In genomic region chr10:129095980-129096339, GRCh38 we compare ENCODE assay signal across 22 cellular contexts.
A peak's percentile ranks its signal among the peaks of the same experiment; 100 is the strongest.
DNase-seq lines count a peak whose midpoint lies in the region; ATAC-seq, FAIRE-seq and TF ChIP-seq lines count a peak whose summit lies in the region.
"Had no signal": no experiment of that assay in that cellular context is flagged by ENCODE, and none has a peak within 500 bp of the region (broad histone marks: within the 10 kb centered on the region; RNA-seq: fewer than 3 reads in every experiment).

No MANE protein-coding gene starts in this region.

- WGBS in liver = 38% methylated on average over 3 of the region's 3 CpGs

- TF ChIP-seq RAD21 in liver (IDR thresholded peaks at IDR 0.05) = no peak

- no peaks in the 10 kb centered on the region for H3K9me3 Mint-ChIP-seq in astrocyte (ENCODE audit: unreplicated experiment)
- H3K9me3 Mint-ChIP-seq: activated CD4-positive, alpha-beta memory T cell treated with anti-CD3 and anti-CD28 coated beads, Interleukin-2, amount 10 ng/mL, durations not matched to agents 7 days and 5 days; CD8-positive, alpha-beta T cell; dendritic cell treated with granulocyte-macrophage colony-stimulating factor and Interleukin-4, amounts not matched to agents 40 ng/mL and 50 ng/mL, for 4 days; H9; immature natural killer cell had no signal

- peak overlapping the region; percentile 18 for H3K4me2 ChIP-seq in astrocyte (ENCODE audit: low read length)

- peaks cover 28% of the 10 kb centered on the region for H3K27me3 Mint-ChIP-seq in astrocyte (ENCODE audit: low read depth, unreplicated experiment)
- H3K27me3 Mint-ChIP-seq: activated CD4-positive, alpha-beta memory T cell treated with anti-CD3 and anti-CD28 coated beads, Interleukin-2, amount 10 ng/mL, durations not matched to agents 7 days and 5 days; dendritic cell treated with granulocyte-macrophage colony-stimulating factor and Interleukin-4, amounts not matched to agents 40 ng/mL and 50 ng/mL, for 4 days had no signal

- H3K36me3 ChIP-seq in HEK293 (ENCODE audit: control insufficient read depth in 2 of 2, insufficient read depth in 1 of 2, low read length in 2 of 2) (no peaks in the 10 kb centered on the region), astrocyte (ENCODE audit: insufficient read depth, low read length) (no peaks in the 10 kb centered on the region), liver (ENCODE audit: control insufficient read depth in 4 of 4, insufficient read depth in 3 of 4, low read depth in 1 of 4, low read length in 3 of 4) (no peaks in the 10 kb centered on the region), thoracic aorta (no peaks in the 10 kb centered on the region)
- H3K36me3 ChIP-seq: spleen, stomach had no signal

- H3K4me1 Mint-ChIP-seq in astrocyte (ENCODE audit: low read depth, unreplicated experiment) = peaks cover 4% of the 10 kb centered on the region
- H3K4me1 Mint-ChIP-seq: activated CD4-positive, alpha-beta memory T cell treated with anti-CD3 and anti-CD28 coated beads, Interleukin-2, amount 10 ng/mL, durations not matched to agents 7 days and 5 days; immature natural killer cell had no signal

- H3K4me3 ChIP-seq in HEK293 (ENCODE audit: low read depth, low read length) (no peak overlapping the region), astrocyte (ENCODE audit: insufficient read depth, low read depth, low read length) (no peak overlapping the region), liver (ENCODE audit: low read depth in 1 of 3, low read length in 3 of 3) (no peak overlapping the region), thoracic aorta (peak overlapping the region; percentile 54)
- H3K4me3 ChIP-seq: lung, spleen, stomach had no signal

- CTCF ChIA-PET in HEK293 (lab: Yijun Ruan, JAX) = no interaction called here
- CTCF ChIA-PET in RWPE1 (lab: Yijun Ruan, JAX) = no interaction called here

- no peak overlapping the region for H3K4me3 Mint-ChIP-seq in astrocyte (ENCODE audit: unreplicated experiment)
- H3K4me3 Mint-ChIP-seq: activated CD4-positive, alpha-beta memory T cell treated with anti-CD3 and anti-CD28 coated beads, Interleukin-2, amount 10 ng/mL, durations not matched to agents 7 days and 5 days; CD8-positive, alpha-beta T cell; dendritic cell treated with granulocyte-macrophage colony-stimulating factor and Interleukin-4, amounts not matched to agents 40 ng/mL and 50 ng/mL, for 4 days; H9; immature natural killer cell had no signal

- no peak for FAIRE-seq in astrocyte (lab: Jason Lieb, UNC)
- FAIRE-seq: G401.6 had no signal

- H4K20me1 ChIP-seq in astrocyte (ENCODE audit: insufficient read depth, low read length) = no peaks in the 10 kb centered on the region

- no peak overlapping the region for H2AFZ ChIP-seq in astrocyte (ENCODE audit: low read depth, low read length)

- H3K4me1 ChIP-seq in HEK293 (ENCODE audit: control insufficient read depth, insufficient read depth, low read length) (peaks cover 12% of the 10 kb centered on the region), astrocyte (ENCODE audit: insufficient read depth, low read length) (peaks cover 4% of the 10 kb centered on the region), liver (ENCODE audit: control insufficient read depth in 4 of 4, insufficient read depth in 4 of 4, low read length in 3 of 4) (peaks cover 2 to 10% (median 8%) of the 10 kb centered on the region in 4 donors), thoracic aorta (ENCODE audit: control insufficient read depth in 1 of 2, low read depth in 2 of 2) (peaks cover 23 to 33% of the 10 kb centered on the region in 2 donors)
- H3K4me1 ChIP-seq: spleen had no signal

- H3K27ac Mint-ChIP-seq in astrocyte (ENCODE audit: unreplicated experiment) = no peak overlapping the region
- H3K27ac Mint-ChIP-seq: activated CD4-positive, alpha-beta memory T cell treated with anti-CD3 and anti-CD28 coated beads, Interleukin-2, amount 10 ng/mL, durations not matched to agents 7 days and 5 days; CD8-positive, alpha-beta T cell; dendritic cell treated with granulocyte-macrophage colony-stimulating factor and Interleukin-4, amounts not matched to agents 40 ng/mL and 50 ng/mL, for 4 days; H9; immature natural killer cell had no signal

- no peaks in the 10 kb centered on the region for H3K36me3 Mint-ChIP-seq in astrocyte (ENCODE audit: low read depth, unreplicated experiment)
- H3K36me3 Mint-ChIP-seq: CD8-positive, alpha-beta T cell; immature natural killer cell had no signal

- POLR2A ChIA-PET in HEK293 (lab: Yijun Ruan, JAX) = no interaction called here
- POLR2A ChIA-PET in RWPE1 (lab: Yijun Ruan, JAX; ENCODE audit: low non-redundant PET) = no interaction called here

- no peak overlapping the region for H3K9ac ChIP-seq in astrocyte (ENCODE audit: low read length)
- no peak overlapping the region for H3K9ac ChIP-seq in liver (ENCODE audit: low read depth in 1 of 2, low read length in 2 of 2)

- H3K9me3 ChIP-seq in HEK293 (ENCODE audit: control insufficient read depth, insufficient read depth, low read depth, low read length) (no peaks in the 10 kb centered on the region), astrocyte (ENCODE audit: insufficient read depth, low read depth, low read length) (peaks cover 6% of the 10 kb centered on the region), liver (ENCODE audit: control insufficient read depth in 4 of 4, low read length in 3 of 4) (no peaks in the 10 kb centered on the region), thoracic aorta (no peaks in the 10 kb centered on the region)
- H3K9me3 ChIP-seq: spleen, stomach had no signal

- H3K27ac ChIP-seq in HEK293 (ENCODE audit: extremely low read depth, low read depth, low read length) (no peak overlapping the region), astrocyte (ENCODE audit: low read depth, low read length) (no peak overlapping the region), liver (ENCODE audit: low read depth in 1 of 2, low read length in 2 of 2) (peak overlapping the region; percentile 68 to 85), thoracic aorta (peak overlapping the region in 1 of 2 donors; percentile 54), RWPE1 (no peak overlapping the region)
- H3K27ac ChIP-seq: spleen had no signal

- no peak for TF ChIP-seq CTCF in HEK293 (tag by site-specific recombination; IDR thresholded peaks at IDR 0.05)
- TF ChIP-seq CTCF in astrocyte (IDR thresholded peaks at IDR 0.05; ENCODE audit: insufficient read depth, low read depth, low read length) = no peak
- TF ChIP-seq CTCF in liver (IDR thresholded peaks at IDR 0.05; ENCODE audit: low read depth, low read length, missing input control) = no peak
- no peak for TF ChIP-seq CTCF in thoracic aorta (IDR thresholded peaks at IDR 0.05)
- TF ChIP-seq CTCF in RWPE1 (conservative IDR thresholded peaks at IDR 0.05; ENCODE audit: low read depth) = no peak

- no peaks in the 10 kb centered on the region for H3K27me3 ChIP-seq in astrocyte (ENCODE audit: insufficient read depth, low read length)
- H3K27me3 ChIP-seq in liver (ENCODE audit: control insufficient read depth in 4 of 4, insufficient read depth in 4 of 4, low read length in 3 of 4) = no peaks in the 10 kb centered on the region
- H3K27me3 ChIP-seq in thoracic aorta (replicated peaks; ENCODE audit: insufficient read depth) = no peaks in the 10 kb centered on the region
- H3K27me3 ChIP-seq: stomach had no signal

- DNase-seq in astrocyte (ENCODE audit: low read depth) (no peak), thoracic aorta (ENCODE audit: low spot score) (no peak), RWPE1 (ENCODE audit: low spot score) (no peak), T-helper 9 cell (no peak)
- DNase-seq: activated CD4-positive, alpha-beta memory T cell treated with anti-CD3 and anti-CD28 coated beads, Interleukin-2, amount 10 ng/mL, durations not matched to agents 7 days and 5 days; activated gamma-delta T cell; activated T-cell treated with anti-CD3 and anti-CD28 coated beads for 4 hours; CD8-positive, alpha-beta T cell; H9; immature natural killer cell; MM.1S; NCI-H146; NCI-H524; RPMI8226; spleen; stomach had no signal

- no peak for ATAC-seq in thoracic aorta (ENCODE audit: insufficient number of reproducible peaks, low FRiP score, low read depth)
- no peak for ATAC-seq in GM21619 (IDR thresholded peaks at IDR 0.05; ENCODE audit: unreplicated experiment)
- ATAC-seq: CD8-positive, alpha-beta T cell had no signal

- H3K79me2 ChIP-seq in astrocyte (ENCODE audit: insufficient read depth, low read length) = no peaks in the 10 kb centered on the region

TF ChIP-seq in HEK293, 187 proteins besides CTCF, POLR2A, EP300 and RAD21 (continues in another document):
- TF ChIP-seq ZNF768 (tag by site-specific recombination; IDR thresholded peaks at IDR 0.05) (no peak), ZNF157 (tag by site-specific recombination; IDR thresholded peaks at IDR 0.05) (no peak), ZNF404 (tag by site-specific recombination; IDR thresholded peaks at IDR 0.05) (no peak), ZSCAN16 (tag by site-specific recombination; IDR thresholded peaks at IDR 0.05) (no peak), ZBTB7A (tag by site-specific recombination; IDR thresholded peaks at IDR 0.05; ENCODE audit: low read depth) (no peak), ZNF658 (tag by site-specific recombination; IDR thresholded peaks at IDR 0.05) (no peak), ZNF19 (tag by site-specific recombination; IDR thresholded peaks at IDR 0.05; ENCODE audit: low read depth) (no peak), ZNF155 (tag by site-specific recombination; IDR thresholded peaks at IDR 0.05) (no peak), ZNF132 (tag by site-specific recombination; IDR thresholded peaks at IDR 0.05; ENCODE audit: borderline replicate concordance) (no peak), ZNF16 (tag by site-specific recombination; IDR thresholded peaks at IDR 0.05; ENCODE audit: low read depth) (no peak), ZNF670 (tag by site-specific recombination; IDR thresholded peaks at IDR 0.05; ENCODE audit: low read depth) (no peak)

TF ChIP-seq in liver, 16 proteins besides CTCF, POLR2A, EP300 and RAD21 (continues in another document):
- TF ChIP-seq FOXA2 (IDR thresholded peaks at IDR 0.05) (no peak), MAX (IDR thresholded peaks at IDR 0.05) (no peak), FOXA1 (IDR thresholded peaks at IDR 0.05) (no peak), GABPA (IDR thresholded peaks at IDR 0.05 in 1 of 2, conservative IDR thresholded peaks at IDR 0.05 in 1 of 2) (no peak)

Comparison
In these comparisons a context has a peak if more than half of its experiments do, and no peak if none do; other contexts are left out.
1. H3K27ac ChIP-seq: peak in liver (2 of 2); none in HEK293 (single experiment), astrocyte (single experiment) and RWPE1 (single experiment).